In the genomic region with DNA sequence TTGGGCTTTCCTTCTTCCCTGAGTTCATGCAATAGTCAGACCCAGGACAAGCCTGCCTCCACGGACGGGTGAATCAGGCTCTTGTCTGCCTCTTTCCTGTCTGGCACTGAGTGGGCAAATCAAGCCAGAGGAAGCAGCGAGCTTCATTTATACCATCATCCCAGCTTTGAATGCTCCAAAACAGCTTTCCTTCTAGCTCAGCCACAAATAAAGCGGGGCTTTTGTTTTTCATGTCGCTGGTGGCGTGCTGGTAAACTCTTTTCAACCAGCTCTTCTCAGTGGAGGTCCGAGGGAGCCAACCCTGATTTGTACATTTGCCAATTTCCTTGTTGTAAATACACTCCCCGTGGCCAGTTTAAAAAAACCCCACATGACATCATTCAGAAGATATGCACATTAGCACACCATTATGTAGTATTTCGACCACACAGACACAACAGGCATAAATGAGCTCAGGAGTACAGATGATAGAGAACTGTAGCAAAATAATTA, we compare ENCODE assay signal across 8 cellular contexts. TPM values are rescaled to one million over a fixed set of nuclear protein-coding genes. Genes with fewer than 3 reads are reported as not detected.
DNase-seq lines count a peak whose midpoint lies in the region; ATAC-seq, FAIRE-seq and TF ChIP-seq lines count a peak whose summit lies in the region.

No MANE protein-coding gene starts in this region.

- 0 out of 2 replicates have a peak overlapping the region, but pooled peaks have one; percentile 5 for H2BK5ac ChIP-seq in H1 (ENCODE audit: low read depth, low read length)

- H3K79me2 ChIP-seq in H1 (ENCODE audit: control insufficient read depth in 1 of 2, insufficient read depth in 2 of 2, low read length in 2 of 2) = no peaks in the 10 kb centered on the region

- H3K4me1 ChIP-seq in H1 (replicated peaks in 1 of 4; ENCODE audit: control insufficient read depth in 3 of 4, insufficient read depth in 4 of 4, low read length in 3 of 4) (peaks cover 2 to 16% (median 10%) of the 10 kb centered on the region in 4 experiments), urinary bladder (ENCODE audit: insufficient read depth) (no peaks in the 10 kb centered on the region), BE2C (no peaks in the 10 kb centered on the region)

- H2BK12ac ChIP-seq in H1 (ENCODE audit: low read depth, low read length) = no peak overlapping the region

- no peak for FAIRE-seq in H1 (lab: Jason Lieb, UNC)

- no peak for TF ChIP-seq POLR2A in H1 (IDR thresholded peaks at IDR 0.05; ENCODE audit: control extremely low read depth in 1 of 2, low read depth in 2 of 2, low read length in 2 of 2)

- WGBS in H1 (ENCODE audit: extremely low coverage in 1 of 2, insufficient coverage in 1 of 2, insufficient read length in 1 of 2, insufficient replicate concordance in 2 of 2, low coverage in 1 of 2, low lambda C conversion rate in 2 of 2, missing lambda C conversion rate in 1 of 2), 2 experiments = 79% methylated on average over 9 of the region's 9 CpGs; no CpG with 5 or more reads in 1 of the 2 experiments
- 12% methylated on average over 9 of the region's 9 CpGs for WGBS in urinary bladder

- H3K9me3 ChIP-seq in H1 (ENCODE audit: insufficient read depth in 2 of 2, low read depth in 1 of 2, low read length in 1 of 2) = no peaks in the 10 kb centered on the region
- H3K9me3 ChIP-seq in BE2C = no peaks in the 10 kb centered on the region

- no peak for TF ChIP-seq RAD21 in H1 (IDR thresholded peaks at IDR 0.05 in 1 of 2, conservative IDR thresholded peaks at IDR 0.05 in 1 of 2; ENCODE audit: low read depth in 2 of 2, low read length in 2 of 2)

- no peak overlapping the region for H2AK5ac ChIP-seq in H1 (ENCODE audit: low read depth, low read length)

- TF ChIP-seq CTCF in H1 (IDR thresholded peaks at IDR 0.05; ENCODE audit: control extremely low read depth in 1 of 3, insufficient read depth in 1 of 3, low read depth in 1 of 3, low read length in 3 of 3) (no peak), mesothelial cell of epicardium (IDR thresholded peaks at IDR 0.05; ENCODE audit: unreplicated experiment) (no peak), BE2C (IDR thresholded peaks at IDR 0.05; ENCODE audit: low read depth, low read length) (no peak)

- no peak overlapping the region for H3K14ac ChIP-seq in H1 (ENCODE audit: insufficient read length)

- peak overlapping the region; percentile 91 for H3K27ac Mint-ChIP-seq in mesothelial cell of epicardium

- H3K4me1 Mint-ChIP-seq in mesothelial cell of epicardium = peaks cover 32% of the 10 kb centered on the region

- H2BK20ac ChIP-seq in H1 (ENCODE audit: low read length) = no peak overlapping the region

- no peaks in the 10 kb centered on the region for H4K20me1 ChIP-seq in H1 (replicated peaks in 1 of 2; ENCODE audit: control insufficient read depth in 1 of 2, insufficient read depth in 2 of 2, low read length in 2 of 2)

- peak; percentile 72 for DNase-seq in COLO829 (ENCODE audit: low spot score)
- peak; percentile 88 for DNase-seq in NCI-H345 (lab: John Stamatoyannopoulos, UW)
- no peak for DNase-seq in H1 (ENCODE audit: low read depth in 1 of 2, low spot score in 2 of 2)
- no peak for DNase-seq in mesothelial cell of epicardium (ENCODE audit: low spot score in 2 of 2, unreplicated experiment in 2 of 2)
- DNase-seq in NOMO-1 treated with dmso at 0.1 percent for 144 hours (lab: John Stamatoyannopoulos, UW; ENCODE audit: unreplicated experiment) = no peak
- DNase-seq in BE2C = no peak

- no peaks in the 10 kb centered on the region for H3K79me1 ChIP-seq in H1 (ENCODE audit: low read depth, low read length)

- H2AFZ ChIP-seq in H1 (ENCODE audit: low read length) = no peak overlapping the region; the same call in 1 of the 2 replicates

- H3K4ac ChIP-seq in H1 (replicated peaks; ENCODE audit: insufficient read length, low read depth, low read length) = no peak overlapping the region

- H3K27ac ChIP-seq in H1 (ENCODE audit: low read depth, low read length) (no peak overlapping the region), urinary bladder (ENCODE audit: low read depth) (peak overlapping the region; percentile 89)

- POLR2A ChIA-PET in H1 (lab: Charles Lee; ENCODE audit: partially characterized antibody) = no interaction called here

- no peak overlapping the region for H3K23ac ChIP-seq in H1 (ENCODE audit: insufficient read length)

- TF ChIP-seq EP300 in H1 (IDR thresholded peaks at IDR 0.05; ENCODE audit: borderline replicate concordance in 1 of 2, low read depth in 2 of 2, low read length in 2 of 2) = no peak

- H3K4me3 Mint-ChIP-seq in mesothelial cell of epicardium = no peak overlapping the region

- H3K36me3 ChIP-seq in H1 (ENCODE audit: control insufficient read depth in 2 of 4, insufficient read depth in 4 of 4, low read length in 3 of 4) (no peaks in the 10 kb centered on the region), urinary bladder (ENCODE audit: insufficient read depth) (no peaks in the 10 kb centered on the region), BE2C (no peaks in the 10 kb centered on the region)

- H3K27me3 ChIP-seq in H1 (replicated peaks in 1 of 4; ENCODE audit: control insufficient read depth in 3 of 4, extremely low read depth in 1 of 4, insufficient read depth in 3 of 4, low read length in 3 of 4) (no peaks in the 10 kb centered on the region), BE2C (no peaks in the 10 kb centered on the region)

- no peak overlapping the region for H3K9ac ChIP-seq in H1 (replicated peaks in 1 of 4; ENCODE audit: extremely low read depth in 1 of 4, low read depth in 3 of 4, low read length in 3 of 4)

- no peaks in the 10 kb centered on the region for H3K23me2 ChIP-seq in H1 (ENCODE audit: low read depth, low read length)

- no peak overlapping the region for H4K5ac ChIP-seq in H1 (ENCODE audit: insufficient read length, low read depth, low read length)

- H3K4me3 ChIP-seq in H1 (ENCODE audit: extremely low read depth in 1 of 4, insufficient read depth in 2 of 4, low read depth in 3 of 4, low read length in 4 of 4) (no peak overlapping the region), urinary bladder (ENCODE audit: low read depth, low read length) (no peak overlapping the region), BE2C (ENCODE audit: low read depth, low read length) (no peak overlapping the region)

- no peaks in the 10 kb centered on the region for H3K9me3 Mint-ChIP-seq in mesothelial cell of epicardium

- peaks cover 8% of the 10 kb centered on the region for H3K27me3 Mint-ChIP-seq in mesothelial cell of epicardium (ENCODE audit: low read depth)

- no peak overlapping the region for H4K8ac ChIP-seq in H1 (ENCODE audit: extremely low read depth, insufficient read depth, low read length)

- H3K36me3 Mint-ChIP-seq in mesothelial cell of epicardium = no peaks in the 10 kb centered on the region

- no peak overlapping the region for H4K91ac ChIP-seq in H1 (replicated peaks; ENCODE audit: insufficient read length, low read length)

- ATAC-seq in HG03196 (IDR thresholded peaks at IDR 0.05; ENCODE audit: unreplicated experiment) = no peak

- no peak overlapping the region for H2BK15ac ChIP-seq in H1 (ENCODE audit: low read length)

- H3K18ac ChIP-seq in H1 (ENCODE audit: extremely low read depth, low read length) = no peak overlapping the region

- 0 out of 4 replicates have a peak overlapping the region, but pooled peaks of 1 of the 2 experiments have one; percentile 28 for H3K4me2 ChIP-seq in H1 (ENCODE audit: insufficient read depth in 1 of 2, low read depth in 2 of 2, low read length in 2 of 2)

- CTCF ChIA-PET in H1 (lab: Charles Lee; ENCODE audit: partially characterized antibody) = interaction anchor here (0.7 to 14.5 kb wide), 8 partner anchors 8 to 327 kb away, joined by 3 to 167 read pairs (median 4); a partner anchor contains a TSS

- H2BK120ac ChIP-seq in H1 (replicated peaks; ENCODE audit: low read depth, low read length) = no peak overlapping the region

- H3K56ac ChIP-seq in H1 (replicated peaks; ENCODE audit: insufficient read length, low read depth, low read length) = no peak overlapping the region

TF ChIP-seq in H1, 55 proteins besides CTCF, POLR2A, EP300 and RAD21 (continues in another document):
- TF ChIP-seq HDAC2 (IDR thresholded peaks at IDR 0.05; ENCODE audit: borderline replicate concordance in 1 of 2, low read depth in 2 of 2, low read length in 2 of 2) (no peak), SIX5 (IDR thresholded peaks at IDR 0.05; ENCODE audit: low read depth, low read length) (no peak), SP4 (IDR thresholded peaks at IDR 0.05; ENCODE audit: low read length) (no peak), ZNF274 (IDR thresholded peaks at IDR 0.05; ENCODE audit: borderline replicate concordance, extremely low read depth, low read length) (no peak), JUN (IDR thresholded peaks at IDR 0.05; ENCODE audit: low read depth, low read length) (no peak), SP2 (IDR thresholded peaks at IDR 0.05; ENCODE audit: low read length) (no peak), EGR1 (IDR thresholded peaks at IDR 0.05; ENCODE audit: borderline replicate concordance, low read depth, low read length) (no peak)

RNA-seq across cellular contexts. Expression of a gene that starts 8.6 kb away (rescaled TPM):
- total RNA-seq in H1 (2021; fragmentation: NEBNext Ultra II Directional; extraction: Animal tissue kit (Norgen Biotek cat#: 25700)) = not detected in 2 replicates
- not detected in 2 replicates for polyA plus RNA-seq in H1 (2011; rRNA removed)
- polyA plus RNA-seq in H1 (2011; cell fraction: cytosol; rRNA removed) = not detected
- polyA plus RNA-seq in H1 (2011; cell fraction: nucleus; rRNA removed) = not detected
- not detected in 4 replicates for polyA plus RNA-seq in H1 (2012, experiment 1 of 2)
- polyA plus RNA-seq in H1 (2012, experiment 2 of 2) = not detected
- not detected for polyA plus RNA-seq in H1 (2013, experiment 1 of 2)
- not detected for polyA plus RNA-seq in H1 (2013, experiment 2 of 2)
- polyA minus RNA-seq in H1 (2011; rRNA and poly(A)+ RNA removed) = not detected in 2 replicates
- polyA minus RNA-seq in H1 (2011; cell fraction: cytosol; rRNA and poly(A)+ RNA removed) = not detected
- 1.7 TPM for polyA minus RNA-seq in H1 (2011; cell fraction: nucleus; rRNA and poly(A)+ RNA removed)
- 0.57 to 0.65 TPM in 2 of 3 replicates, not detected in the other for total RNA-seq in mesothelial cell of epicardium
- total RNA-seq in urinary bladder = not detected
- polyA plus RNA-seq in urinary bladder = not detected
- polyA plus RNA-seq in BE2C (2012; ENCODE audit: insufficient read depth, insufficient read length, low read depth) = not detected

RNA-seq across cellular contexts. Expression of a gene that starts 44.2 kb away (rescaled TPM):
- total RNA-seq in H1 (2021; fragmentation: NEBNext Ultra II Directional; extraction: Animal tissue kit (Norgen Biotek cat#: 25700)) = 90.3 and 101 TPM in 2 replicates
- polyA plus RNA-seq in H1 (2011; rRNA removed) = 38.7 and 63.1 TPM in 2 replicates
- polyA plus RNA-seq in H1 (2011; cell fraction: cytosol; rRNA removed) = 60.8 TPM
- polyA plus RNA-seq in H1 (2011; cell fraction: nucleus; rRNA removed) = 34.8 TPM
- 68.1 to 85.4 TPM (median 79.2 TPM) in 4 replicates for polyA plus RNA-seq in H1 (2012, experiment 1 of 2)
- 21.8 TPM for polyA plus RNA-seq in H1 (2012, experiment 2 of 2)
- polyA plus RNA-seq in H1 (2013, experiment 1 of 2) = 74.9 TPM
- 94.6 TPM for polyA plus RNA-seq in H1 (2013, experiment 2 of 2)
- polyA minus RNA-seq in H1 (2011; rRNA and poly(A)+ RNA removed) = 96.0 and 153 TPM in 2 replicates
- 22.2 TPM for polyA minus RNA-seq in H1 (2011; cell fraction: cytosol; rRNA and poly(A)+ RNA removed)
- 33.5 TPM for polyA minus RNA-seq in H1 (2011; cell fraction: nucleus; rRNA and poly(A)+ RNA removed)
- total RNA-seq in mesothelial cell of epicardium = 162 to 176 TPM (median 171 TPM) in 3 replicates
- 143 TPM for total RNA-seq in urinary bladder
- 464 TPM for polyA plus RNA-seq in urinary bladder
- 7.1 TPM for polyA plus RNA-seq in BE2C (2012; ENCODE audit: insufficient read depth, insufficient read length, low read depth)

Comparison
In these comparisons a context has a peak if more than half of its experiments do, and no peak if none do; other contexts are left out.
1. DNase-seq: peak in COLO829 (single experiment) and NCI-H345 (single experiment); none in H1 (0 of 2), mesothelial cell of epicardium (0 of 2), NOMO-1 treated with dmso at 0.1 percent for 144 hours (single experiment) and BE2C (single experiment).